ENCODE assay signal across 1 cellular context in genomic region chr12:24080465-24080864, GRCh38.
A peak's percentile ranks its signal among the peaks of the same experiment; 100 is the strongest.
TF ChIP-seq lines count a peak whose summit lies in the region.

No MANE protein-coding gene starts in this region.

TF ChIP-seq in HepG2, 621 proteins besides CTCF, POLR2A, EP300 and RAD21 (continued from another document and continues in another):
- TF ChIP-seq ZBTB2 (CRISPR knock-in tag; IDR thresholded peaks at IDR 0.05; ENCODE audit: low read depth) (no peak), ZNF782 (CRISPR knock-in tag; IDR thresholded peaks at IDR 0.05; ENCODE audit: borderline replicate concordance) (no peak), PATZ1 (CRISPR knock-in tag; IDR thresholded peaks at IDR 0.05) (peak; percentile 52), ZNF451 (CRISPR knock-in tag; IDR thresholded peaks at IDR 0.05) (no peak), USF2 (IDR thresholded peaks at IDR 0.05; ENCODE audit: low read depth, low read length) (no peak), USF2 (CRISPR knock-in tag; IDR thresholded peaks at IDR 0.05; ENCODE audit: borderline replicate concordance) (no peak), ZC3H4 (CRISPR knock-in tag; IDR thresholded peaks at IDR 0.05; ENCODE audit: borderline replicate concordance) (no peak), NKX3-1 (CRISPR knock-in tag; IDR thresholded peaks at IDR 0.05) (0 out of 2 replicates have a peak, but pooled peaks have one; percentile 28), ZNF83 (CRISPR knock-in tag; IDR thresholded peaks at IDR 0.05; ENCODE audit: borderline replicate concordance) (no peak), PHF21A (CRISPR knock-in tag; IDR thresholded peaks at IDR 0.05) (0 out of 2 replicates have a peak, but pooled peaks have one; percentile 21), ZNF232 (CRISPR knock-in tag; IDR thresholded peaks at IDR 0.05; ENCODE audit: borderline replicate concordance) (no peak), RARA (CRISPR knock-in tag; IDR thresholded peaks at IDR 0.05) (peak; percentile 87), REPIN1 (CRISPR knock-in tag; IDR thresholded peaks at IDR 0.05; ENCODE audit: borderline replicate concordance, low read depth) (0 out of 2 replicates have a peak, but pooled peaks have one; percentile 29), XRCC5 (optimal IDR thresholded peaks at IDR 0.05; ENCODE audit: low read length) (no peak), ZNF850 (CRISPR knock-in tag; conservative IDR thresholded peaks at IDR 0.05) (no peak), FOXJ3 (CRISPR knock-in tag; IDR thresholded peaks at IDR 0.05; ENCODE audit: borderline replicate concordance) (peak; percentile 97), BRF2 (CRISPR knock-in tag; IDR thresholded peaks at IDR 0.05) (no peak), ZNF143 (CRISPR knock-in tag; IDR thresholded peaks at IDR 0.05) (no peak), ZBED4 (CRISPR knock-in tag; IDR thresholded peaks at IDR 0.05; ENCODE audit: borderline replicate concordance) (no peak), ZNF7 (CRISPR knock-in tag; IDR thresholded peaks at IDR 0.05) (no peak), ZNF281 (CRISPR knock-in tag; IDR thresholded peaks at IDR 0.05; ENCODE audit: borderline replicate concordance) (peak; percentile 40; the same call in 1 of the 2 replicates), ZNF326 (CRISPR knock-in tag; IDR thresholded peaks at IDR 0.05; ENCODE audit: borderline replicate concordance) (no peak), GATAD1 (CRISPR knock-in tag; IDR thresholded peaks at IDR 0.05) (no peak), ZNF12 (CRISPR knock-in tag; IDR thresholded peaks at IDR 0.05) (peak; percentile 60; the same call in 1 of the 2 replicates), UBTF (CRISPR knock-in tag; IDR thresholded peaks at IDR 0.05) (no peak), NFKBIZ (CRISPR knock-in tag; IDR thresholded peaks at IDR 0.05) (peak; percentile 85; the same call in 1 of the 2 replicates), ZNF230 (CRISPR knock-in tag; IDR thresholded peaks at IDR 0.05) (no peak), IKZF4 (CRISPR knock-in tag; IDR thresholded peaks at IDR 0.05; ENCODE audit: borderline replicate concordance, low read depth, not compliant biosample characterization) (no peak), PRDM10 (CRISPR knock-in tag; IDR thresholded peaks at IDR 0.05; ENCODE audit: low read depth) (no peak), ZNF501 (CRISPR knock-in tag; IDR thresholded peaks at IDR 0.05) (no peak), TAF15 (IDR thresholded peaks at IDR 0.05; ENCODE audit: low read depth, low read length, poor library complexity, severe bottlenecking) (no peak), MZF1 (CRISPR knock-in tag; IDR thresholded peaks at IDR 0.05; ENCODE audit: borderline replicate concordance) (no peak), SNAI1 (CRISPR knock-in tag; IDR thresholded peaks at IDR 0.05; ENCODE audit: borderline replicate concordance) (no peak), GTF3A (CRISPR knock-in tag; conservative IDR thresholded peaks at IDR 0.05) (no peak), ZSCAN31 (CRISPR knock-in tag; IDR thresholded peaks at IDR 0.05; ENCODE audit: low read depth) (no peak), KLF12 (CRISPR knock-in tag; IDR thresholded peaks at IDR 0.05; ENCODE audit: borderline replicate concordance) (no peak), ZNF317 (CRISPR knock-in tag; IDR thresholded peaks at IDR 0.05) (no peak), RBFOX2 (IDR thresholded peaks at IDR 0.05; ENCODE audit: low read depth, low read length) (no peak), HNRNPLL (IDR thresholded peaks at IDR 0.05; ENCODE audit: low read depth, low read length, poor library complexity, severe bottlenecking) (no peak), NFATC3 (CRISPR knock-in tag; IDR thresholded peaks at IDR 0.05) (no peak), ZNF761 (CRISPR knock-in tag; conservative IDR thresholded peaks at IDR 0.05) (no peak)
